Comparison of ENCODE assay signal across 17 cellular contexts in genomic region chr2:25799301-25799700, GRCh38.
A peak's percentile ranks its signal among the peaks of the same experiment; 100 is the strongest.
DNase-seq lines count a peak whose midpoint lies in the region; ATAC-seq and TF ChIP-seq lines count a peak whose summit lies in the region.
"Had no signal": no experiment of that assay in that cellular context is flagged by ENCODE, and none has a peak within 500 bp of the region (broad histone marks: within the 10 kb centered on the region; RNA-seq: fewer than 3 reads in every experiment).

No MANE protein-coding gene starts in this region.

- POLR2A ChIA-PET in CD4-positive, alpha-beta T cell (lab: Charles Lee): no interaction called here
- POLR2A ChIA-PET in activated CD4-positive, alpha-beta memory T cell treated with anti-CD3 and anti-CD28 coated beads, Interleukin-2, amount 10 ng/mL, durations not matched to agents 7 days and 5 days (lab: Charles Lee): interaction anchor here (0.9 to 1.9 kb wide), 3 partner anchors 10 to 53 kb away, joined by 4 read pairs; no protein-coding TSS in a partner anchor
- POLR2A ChIA-PET in naive thymus-derived CD4-positive, alpha-beta T cell (lab: Charles Lee): interaction anchor here (0.6 kb wide), 1 partner anchor 479 kb away, joined by 3 read pairs; no protein-coding TSS in a partner anchor

- H3K4me3 Mint-ChIP-seq in CD4-positive, alpha-beta T cell: no peak overlapping the region
- H3K4me3 Mint-ChIP-seq in activated CD4-positive, alpha-beta memory T cell treated with anti-CD3 and anti-CD28 coated beads, Interleukin-2, amount 10 ng/mL, durations not matched to agents 7 days and 5 days: no peak overlapping the region
- H3K4me3 Mint-ChIP-seq in effector memory CD8-positive, alpha-beta T cell: no peak overlapping the region
- H3K4me3 Mint-ChIP-seq in naive thymus-derived CD4-positive, alpha-beta T cell: no peak overlapping the region

- no peaks in the 10 kb centered on the region for H3K9me3 Mint-ChIP-seq in CD4-positive, alpha-beta T cell
- H3K9me3 Mint-ChIP-seq in activated CD4-positive, alpha-beta memory T cell treated with anti-CD3 and anti-CD28 coated beads, Interleukin-2, amount 10 ng/mL, durations not matched to agents 7 days and 5 days: no peaks in the 10 kb centered on the region
- H3K9me3 Mint-ChIP-seq in effector memory CD8-positive, alpha-beta T cell: no peaks in the 10 kb centered on the region
- peaks cover 0 to 2% (median 0%) of the 10 kb centered on the region in 11 donors for H3K9me3 Mint-ChIP-seq in naive thymus-derived CD4-positive, alpha-beta T cell

- CTCF ChIA-PET in CD4-positive, alpha-beta T cell (lab: Charles Lee): interaction anchor here (0.6 to 1.6 kb wide), 3 partner anchors 9 to 53 kb away, joined by 3 to 5 read pairs (median 4); no protein-coding TSS in a partner anchor
- CTCF ChIA-PET in activated CD4-positive, alpha-beta memory T cell treated with anti-CD3 and anti-CD28 coated beads, Interleukin-2, amount 10 ng/mL, durations not matched to agents 7 days and 5 days (lab: Charles Lee): interaction anchor here (1.6 kb wide), 1 partner anchor 15 kb away, joined by 3 read pairs; no protein-coding TSS in a partner anchor
- CTCF ChIA-PET in naive thymus-derived CD4-positive, alpha-beta T cell (lab: Charles Lee): no interaction called here

- peaks cover 77% of the 10 kb centered on the region for H3K4me1 Mint-ChIP-seq in CD4-positive, alpha-beta T cell (ENCODE audit: low read depth)
- peaks cover 64% of the 10 kb centered on the region for H3K4me1 Mint-ChIP-seq in activated CD4-positive, alpha-beta memory T cell treated with anti-CD3 and anti-CD28 coated beads, Interleukin-2, amount 10 ng/mL, durations not matched to agents 7 days and 5 days
- peaks cover 24 to 49% of the 10 kb centered on the region in 2 donors for H3K4me1 Mint-ChIP-seq in effector memory CD8-positive, alpha-beta T cell (ENCODE audit: low read depth in 2 of 2)
- H3K4me1 Mint-ChIP-seq in naive thymus-derived CD4-positive, alpha-beta T cell: peaks cover 37 to 84% (median 77%) of the 10 kb centered on the region in 7 donors

- H3K4me1 ChIP-seq in naive thymus-derived CD4-positive, alpha-beta T cell (ENCODE audit: control insufficient read depth in 2 of 2, insufficient read depth in 2 of 2, low read length in 2 of 2): peaks cover 17 to 29% of the 10 kb centered on the region in 2 donors
- H3K4me1 ChIP-seq: SJCRH30 had no signal

- no peaks in the 10 kb centered on the region for H3K9me3 ChIP-seq in CD4-positive, alpha-beta T cell (ENCODE audit: control insufficient read depth, low read length)
- no peaks in the 10 kb centered on the region for H3K9me3 ChIP-seq in naive thymus-derived CD4-positive, alpha-beta T cell (ENCODE audit: control insufficient read depth in 2 of 3, low read length in 3 of 3)
- H3K9me3 ChIP-seq: HAP-1, SJCRH30 had no signal

- no peaks in the 10 kb centered on the region for H3K27me3 ChIP-seq in CD4-positive, alpha-beta T cell (ENCODE audit: control insufficient read depth, insufficient read depth, low read length)
- no peaks in the 10 kb centered on the region for H3K27me3 ChIP-seq in naive thymus-derived CD4-positive, alpha-beta T cell (ENCODE audit: control insufficient read depth in 2 of 2, insufficient read depth in 2 of 2, low read length in 2 of 2)
- H3K27me3 ChIP-seq: SJCRH30 had no signal

- H3K36me3 ChIP-seq in naive thymus-derived CD4-positive, alpha-beta T cell (ENCODE audit: control insufficient read depth in 2 of 3, insufficient read depth in 3 of 3, low read length in 3 of 3): peaks cover 0 to 15% (median 0%) of the 10 kb centered on the region in 3 experiments

- peaks cover 70% of the 10 kb centered on the region for H3K36me3 Mint-ChIP-seq in CD4-positive, alpha-beta T cell (ENCODE audit: low read depth)
- H3K36me3 Mint-ChIP-seq in activated CD4-positive, alpha-beta memory T cell treated with anti-CD3 and anti-CD28 coated beads, Interleukin-2, amount 10 ng/mL, durations not matched to agents 7 days and 5 days (ENCODE audit: low read depth): peaks cover 76% of the 10 kb centered on the region
- peaks cover 17% of the 10 kb centered on the region for H3K36me3 Mint-ChIP-seq in effector memory CD8-positive, alpha-beta T cell (ENCODE audit: insufficient read depth)
- peaks cover 13 to 54% (median 46%) of the 10 kb centered on the region in 5 donors for H3K36me3 Mint-ChIP-seq in naive thymus-derived CD4-positive, alpha-beta T cell

- no peak for ATAC-seq in CD4-positive, alpha-beta T cell (ENCODE audit: poor library complexity)
- no peak for ATAC-seq in effector memory CD8-positive, alpha-beta T cell (replicated peaks)
- ATAC-seq in naive thymus-derived CD4-positive, alpha-beta T cell: no peak
- ATAC-seq in HG02623 (IDR thresholded peaks at IDR 0.05; ENCODE audit: unreplicated experiment) (no peak), HG02938 (IDR thresholded peaks at IDR 0.05; ENCODE audit: unreplicated experiment) (no peak)

- H3K4me3 ChIP-seq in naive thymus-derived CD4-positive, alpha-beta T cell (ENCODE audit: low read length): no peak overlapping the region
- H3K4me3 ChIP-seq: HAP-1, PC-9, SJCRH30 had no signal

- intact Hi-C loops in CD4-positive, alpha-beta T cell (cut with DNase I, micrococcal nuclease): loop anchor here in 1 of 2 experiments (10.0 kb wide), 1 partner anchor 56 kb away; no protein-coding TSS in a partner anchor
- intact Hi-C loops in naive thymus-derived CD4-positive, alpha-beta T cell (cut with micrococcal nuclease): no loop called here

- H3K27ac ChIP-seq in 22Rv1: peak overlapping the region; percentile 42
- no peak overlapping the region for H3K27ac ChIP-seq in CD4-positive, alpha-beta T cell (ENCODE audit: low read depth, low read length)
- no peak overlapping the region for H3K27ac ChIP-seq in naive thymus-derived CD4-positive, alpha-beta T cell (ENCODE audit: low read depth, low read length)
- H3K27ac ChIP-seq: PC-9, SJCRH30 had no signal

- H3K27me3 Mint-ChIP-seq in CD4-positive, alpha-beta T cell: no peaks in the 10 kb centered on the region
- no peaks in the 10 kb centered on the region for H3K27me3 Mint-ChIP-seq in activated CD4-positive, alpha-beta memory T cell treated with anti-CD3 and anti-CD28 coated beads, Interleukin-2, amount 10 ng/mL, durations not matched to agents 7 days and 5 days
- no peaks in the 10 kb centered on the region for H3K27me3 Mint-ChIP-seq in effector memory CD8-positive, alpha-beta T cell
- no peaks in the 10 kb centered on the region for H3K27me3 Mint-ChIP-seq in naive thymus-derived CD4-positive, alpha-beta T cell

- TF ChIP-seq CTCF in 22Rv1 (IDR thresholded peaks at IDR 0.05): no peak
- no peak for TF ChIP-seq CTCF in CD4-positive, alpha-beta T cell (IDR thresholded peaks at IDR 0.05)

- peak overlapping the region; percentile 97 for H3K27ac Mint-ChIP-seq in CD4-positive, alpha-beta T cell
- H3K27ac Mint-ChIP-seq in activated CD4-positive, alpha-beta memory T cell treated with anti-CD3 and anti-CD28 coated beads, Interleukin-2, amount 10 ng/mL, durations not matched to agents 7 days and 5 days: peak overlapping the region; percentile 52
- peak overlapping the region; percentile 29 to 97 for H3K27ac Mint-ChIP-seq in effector memory CD8-positive, alpha-beta T cell
- peak overlapping the region in 4 of 9 donors; percentile 18 to 89 (median 62) for H3K27ac Mint-ChIP-seq in naive thymus-derived CD4-positive, alpha-beta T cell

- DNase-seq in CD4-positive, alpha-beta T cell: no peak
- DNase-seq in activated CD4-positive, alpha-beta memory T cell treated with anti-CD3 and anti-CD28 coated beads, Interleukin-2, amount 10 ng/mL, durations not matched to agents 7 days and 5 days: no peak
- no peak for DNase-seq in effector memory CD8-positive, alpha-beta T cell
- no peak for DNase-seq in OCI-M1 (lab: John Stamatoyannopoulos, UW)
- DNase-seq in naive thymus-derived CD4-positive, alpha-beta T cell: no peak
- DNase-seq: DMS79 treated with DMSO at 0.1 percent for 48 hours, KBM-7, NCI-H1436, NCI-H2029, NCI-H2171, NCI-H748 treated with DMSO at 0.1 percent for 48 hours, PC-9, SJCRH30 had no signal
